In the genomic region with DNA sequence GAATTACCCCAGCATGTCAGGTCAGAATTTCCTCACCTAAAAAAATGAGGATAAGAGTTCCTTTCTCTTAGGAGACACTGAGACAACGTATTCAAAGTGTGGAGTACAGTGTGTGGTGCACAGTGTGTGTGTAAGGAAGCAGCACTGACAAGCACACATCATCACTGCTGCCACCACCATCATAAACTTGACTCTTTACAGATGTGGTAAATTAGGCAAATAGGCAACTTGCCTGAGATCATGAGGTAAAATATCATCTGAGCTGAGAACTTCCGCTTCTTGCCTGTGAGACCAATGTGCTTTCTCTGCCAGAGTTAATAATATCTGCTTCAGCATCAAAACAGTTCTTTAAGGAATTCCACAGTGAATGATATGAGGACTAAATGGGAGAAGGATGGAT, we compare ENCODE assay signal across 17 cellular contexts. TPM values are rescaled to one million over a fixed set of nuclear protein-coding genes. Genes with fewer than 3 reads are reported as not detected.
DNase-seq lines count a peak whose midpoint lies in the region; ATAC-seq and TF ChIP-seq lines count a peak whose summit lies in the region.
"Had no signal": no experiment of that assay in that cellular context is flagged by ENCODE, and none has a peak within 500 bp of the region (broad histone marks: within the 10 kb centered on the region; RNA-seq: fewer than 3 reads in every experiment).

No MANE protein-coding gene starts in this region.

- ATAC-seq in stimulated activated memory B cell treated with anti-CD40 and anti-IgM and Interleukin-4, amounts not matched to agents 10 μg/mL and 1 μg/mL and 100 μg/mL, for 72 hours: peak; percentile 86
- ATAC-seq in upper lobe of left lung (ENCODE audit: low FRiP score in 2 of 2) (no peak), HG03565 (IDR thresholded peaks at IDR 0.05; ENCODE audit: unreplicated experiment) (no peak)
- ATAC-seq: activated CD8-positive, alpha-beta T cell treated with anti-CD3 and anti-CD28 coated beads for 36 hours; naive thymus-derived CD4-positive, alpha-beta T cell had no signal

- H3K27me3 Mint-ChIP-seq in stimulated activated memory B cell treated with anti-CD40 and anti-IgM and Interleukin-4, amounts not matched to agents 10 μg/mL and 1 μg/mL and 100 μg/mL, for 72 hours: no peaks in the 10 kb centered on the region
- H3K27me3 Mint-ChIP-seq: activated CD8-positive, alpha-beta T cell treated with anti-CD3 and anti-CD28 coated beads for 36 hours; CD4-positive, alpha-beta T cell; naive thymus-derived CD4-positive, alpha-beta T cell had no signal

- WGBS in upper lobe of left lung, 2 donors: 72 to 81% methylated on average over 2 of the region's 2 CpGs

- no peak for TF ChIP-seq EP300 in upper lobe of left lung (IDR thresholded peaks at IDR 0.05)

- no peaks in the 10 kb centered on the region for H3K9me2 ChIP-seq in OCI-LY1 (ENCODE audit: low read depth, low read length)

- H3K27me3 ChIP-seq in OCI-LY1 (ENCODE audit: insufficient read depth, low read length) (no peaks in the 10 kb centered on the region), upper lobe of left lung (no peaks in the 10 kb centered on the region)

- H3K9me3 ChIP-seq in OCI-LY1 (ENCODE audit: low read length): no peaks in the 10 kb centered on the region
- H3K9me3 ChIP-seq in upper lobe of left lung: no peaks in the 10 kb centered on the region

- no peak for TF ChIP-seq CTCF in GM12864 (IDR thresholded peaks at IDR 0.05; ENCODE audit: low read depth, low read length, missing control alignments)
- no peak for TF ChIP-seq CTCF in OCI-LY1 (IDR thresholded peaks at IDR 0.05; ENCODE audit: low read length)
- TF ChIP-seq CTCF in fibroblast of mammary gland (conservative IDR thresholded peaks at IDR 0.05; ENCODE audit: control insufficient read depth, insufficient read depth, low read depth, low read length): no peak
- TF ChIP-seq CTCF in upper lobe of left lung (IDR thresholded peaks at IDR 0.05): no peak
- no peak for TF ChIP-seq CTCF in GM10266 (IDR thresholded peaks at IDR 0.05; ENCODE audit: control insufficient read depth, insufficient read depth, low read depth, missing control alignments)

- H3K36me3 Mint-ChIP-seq in stimulated activated memory B cell treated with anti-CD40 and anti-IgM and Interleukin-4, amounts not matched to agents 10 μg/mL and 1 μg/mL and 100 μg/mL, for 72 hours: peaks cover 49% of the 10 kb centered on the region

- H3K9me3 Mint-ChIP-seq in stimulated activated memory B cell treated with anti-CD40 and anti-IgM and Interleukin-4, amounts not matched to agents 10 μg/mL and 1 μg/mL and 100 μg/mL, for 72 hours: no peaks in the 10 kb centered on the region
- H3K9me3 Mint-ChIP-seq: activated CD8-positive, alpha-beta T cell treated with anti-CD3 and anti-CD28 coated beads for 36 hours; CD4-positive, alpha-beta T cell; naive thymus-derived CD4-positive, alpha-beta T cell had no signal

- H3K27ac ChIP-seq in OCI-LY1 (ENCODE audit: low read depth, low read length, poor library complexity, severe bottlenecking) (peak overlapping the region; percentile 82), upper lobe of left lung (no peak overlapping the region)
- H3K27ac ChIP-seq: HL-60 had no signal

- H3K4me3 Mint-ChIP-seq in stimulated activated memory B cell treated with anti-CD40 and anti-IgM and Interleukin-4, amounts not matched to agents 10 μg/mL and 1 μg/mL and 100 μg/mL, for 72 hours: no peak overlapping the region
- H3K4me3 Mint-ChIP-seq: activated CD8-positive, alpha-beta T cell treated with anti-CD3 and anti-CD28 coated beads for 36 hours; CD4-positive, alpha-beta T cell; naive thymus-derived CD4-positive, alpha-beta T cell had no signal

- peaks cover 19% of the 10 kb centered on the region for H3K4me1 Mint-ChIP-seq in stimulated activated memory B cell treated with anti-CD40 and anti-IgM and Interleukin-4, amounts not matched to agents 10 μg/mL and 1 μg/mL and 100 μg/mL, for 72 hours

- H3K4me2 ChIP-seq in OCI-LY1 (ENCODE audit: low read length): peak overlapping the region; percentile 57

- H3F3A ChIP-seq in OCI-LY1 (ENCODE audit: insufficient read depth, low read length): no peaks in the 10 kb centered on the region

- H3K27ac Mint-ChIP-seq in stimulated activated memory B cell treated with anti-CD40 and anti-IgM and Interleukin-4, amounts not matched to agents 10 μg/mL and 1 μg/mL and 100 μg/mL, for 72 hours: peak overlapping the region; percentile 48
- H3K27ac Mint-ChIP-seq: activated CD8-positive, alpha-beta T cell treated with anti-CD3 and anti-CD28 coated beads for 36 hours; CD4-positive, alpha-beta T cell; naive thymus-derived CD4-positive, alpha-beta T cell had no signal

- H3K4me1 ChIP-seq in OCI-LY1 (ENCODE audit: insufficient read depth, low read length, severe bottlenecking) (peaks cover 42% of the 10 kb centered on the region), upper lobe of left lung (peaks cover 18 to 25% (median 22%) of the 10 kb centered on the region in 4 donors)

- H2AFZ ChIP-seq in OCI-LY1 (ENCODE audit: low read length): no peak overlapping the region

- H3K4me3 ChIP-seq in GM12864 (ENCODE audit: low read depth, low read length): no peak overlapping the region
- peak overlapping the region; percentile 18 for H3K4me3 ChIP-seq in OCI-LY1 (ENCODE audit: low read depth, low read length, poor library complexity, severe bottlenecking)
- no peak overlapping the region for H3K4me3 ChIP-seq in fibroblast of mammary gland (ENCODE audit: control insufficient read depth, low read depth, low read length)
- no peak overlapping the region for H3K4me3 ChIP-seq in upper lobe of left lung

- no peaks in the 10 kb centered on the region for H4K20me1 ChIP-seq in OCI-LY1 (ENCODE audit: insufficient read depth, low read length)

- peak; percentile 16 for DNase-seq in GM12864 (ENCODE audit: low read depth)
- DNase-seq in fibroblast of mammary gland (ENCODE audit: low read depth): peak; percentile 40
- no peak for DNase-seq in upper lobe of left lung
- no peak for DNase-seq in effector CD4-positive, alpha-beta T cell
- no peak for DNase-seq in GM10266 (ENCODE audit: extremely low spot score)
- DNase-seq: activated CD8-positive, alpha-beta T cell treated with anti-CD3 and anti-CD28 coated beads for 36 hours; CD4-positive, alpha-beta T cell; GOT3; Karpas-422; naive thymus-derived CD4-positive, alpha-beta T cell; NCI-H2081 treated with DMSO at 0.1 percent for 48 hours; NCI-H774; stimulated activated CD4-positive, alpha-beta T cell treated with anti-CD3 and anti-CD28 coated beads, Interleukin-4, amount 100 ng/mL, for 1 hour had no signal

- H3K9ac ChIP-seq in OCI-LY1 (ENCODE audit: low read length): peak overlapping the region; percentile 31; the same call in 1 of the 2 replicates

- no peak for TF ChIP-seq POLR2A in upper lobe of left lung (IDR thresholded peaks at IDR 0.05)

- no peaks in the 10 kb centered on the region for H3K79me2 ChIP-seq in OCI-LY1 (ENCODE audit: insufficient read depth, low read length)

- peaks cover under 1% of the 10 kb centered on the region; the same call in 1 of the 2 replicates for H3K36me3 ChIP-seq in OCI-LY1 (ENCODE audit: insufficient read depth, low read length)
- H3K36me3 ChIP-seq in upper lobe of left lung: peaks cover 0 to 1% (median 0%) of the 10 kb centered on the region in 4 donors

RNA-seq across cellular contexts. Expression of a gene that starts 52.7 kb away (rescaled TPM):
- total RNA-seq in upper lobe of left lung: 10 to 100 TPM in 5 of 6 donors, 1 to 10 TPM in 1; 5.8 to 24.1 (median 15.9) TPM

RNA-seq across cellular contexts. Expression of a gene that starts 53.3 kb away (rescaled TPM):
- 10 to 100 TPM; 16.4 to 34.6 (median 19.9) TPM for total RNA-seq in upper lobe of left lung

Comparison
In these comparisons a context has a peak if more than half of its experiments do, and no peak if none do; other contexts are left out.
1. DNase-seq: peak in GM12864 (single experiment) and fibroblast of mammary gland (single experiment); none in upper lobe of left lung (0 of 2), effector CD4-positive, alpha-beta T cell (single experiment) and GM10266 (single experiment).